ENCODE assay signal across 27 cellular contexts in the genomic region with DNA sequence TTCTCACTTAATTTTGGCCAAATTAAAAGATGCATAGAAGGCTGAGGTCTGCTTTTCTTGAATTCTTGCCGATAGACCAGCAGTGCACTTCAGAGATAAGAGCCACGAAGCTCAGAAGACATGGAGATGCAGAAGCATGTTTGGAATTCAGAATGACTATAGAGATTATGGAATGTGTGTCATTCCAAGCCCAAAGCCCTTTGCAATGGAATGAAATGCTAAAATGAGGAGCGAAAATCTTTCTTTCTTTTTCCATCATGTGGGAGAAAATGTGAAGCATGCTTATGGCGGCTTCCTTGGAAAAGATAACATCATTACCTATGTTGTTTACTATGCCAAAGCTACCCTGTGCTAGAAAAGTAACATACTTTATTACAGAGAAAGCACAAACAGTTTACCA.
"Had no signal": no experiment of that assay in that cellular context is flagged by ENCODE, and none has a peak within 500 bp of the region (broad histone marks: within the 10 kb centered on the region; RNA-seq: fewer than 3 reads in every experiment).

No MANE protein-coding gene starts in this region.

- H3K27me3 ChIP-seq: pancreas, right lobe of liver, thyroid gland, tibial nerve, upper lobe of right lung, uterus had no signal

- H3K27ac Mint-ChIP-seq: naive thymus-derived CD8-positive, alpha-beta T cell; natural killer cell treated with Interleukin-12 subunit alpha and Interleukin-12 subunit beta and Interleukin-15 and Interleukin-18, amount 100 ng/mL, for 72 hours; nephron progenitor cell; stimulated activated effector memory CD8-positive, alpha-beta T cell treated with anti-CD3 and anti-CD28 coated beads, Interleukin-12 subunit alpha, Interleukin-12 subunit beta, amount 100 ng/mL, for 72 hours; stimulated activated naive B cell treated with anti-CD40 and anti-IgM and Interleukin-4, amounts not matched to agents 10 μg/mL and 1 μg/mL and 100 μg/mL, for 72 hours; stimulated activated naive CD8-positive, alpha-beta T cell treated with anti-CD3 and anti-CD28 coated beads, Interleukin-15, Interleukin-2, amounts not matched to agents 100 ng/mL and 50 ng/mL, for 24 hours; type B pancreatic cell had no signal

- H3K4me1 ChIP-seq: prostate gland, sigmoid colon, thyroid gland, tibial nerve, upper lobe of right lung, uterus had no signal

- H3K36me3 Mint-ChIP-seq: naive thymus-derived CD8-positive, alpha-beta T cell; natural killer cell treated with Interleukin-12 subunit alpha and Interleukin-12 subunit beta and Interleukin-15 and Interleukin-18, amount 100 ng/mL, for 72 hours; stimulated activated effector memory CD8-positive, alpha-beta T cell treated with anti-CD3 and anti-CD28 coated beads, Interleukin-12 subunit alpha, Interleukin-12 subunit beta, amount 100 ng/mL, for 72 hours; stimulated activated naive B cell treated with anti-CD40 and anti-IgM and Interleukin-4, amounts not matched to agents 10 μg/mL and 1 μg/mL and 100 μg/mL, for 72 hours; type B pancreatic cell had no signal

- DNase-seq: naive thymus-derived CD8-positive, alpha-beta T cell; nephron progenitor cell; nucleus accumbens; pancreas; right cardiac atrium; right lobe of liver; sigmoid colon; small intestine; stimulated activated CD4-positive, alpha-beta T cell treated with anti-CD3 and anti-CD28 coated beads, Interleukin-15, amount 100 ng/mL, for 24 hours; stimulated activated CD4-positive, alpha-beta T cell treated with anti-CD3 and anti-CD28 coated beads, Interleukin-2, amount 100 ng/mL, for 24 hours; stimulated activated CD4-positive, alpha-beta T cell treated with anti-CD3 and anti-CD28 coated beads, Interleukin-2, amount 100 ng/mL, for 48 hours; stimulated activated CD4-positive, alpha-beta T cell treated with anti-CD3 and anti-CD28 coated beads, Interleukin-4, amount 100 ng/mL, for 24 hours; stimulated activated naive B cell treated with anti-CD40 and anti-IgM and Interleukin-4, amounts not matched to agents 10 μg/mL and 1 μg/mL and 100 μg/mL, for 72 hours; stimulated activated naive CD4-positive, alpha-beta T cell treated with Interleukin-2 at 50 U/mL for 16 hours; stomach; thyroid gland; upper lobe of right lung; uterus had no signal

- H3K27ac ChIP-seq: neutrophil, pancreas, prostate gland, right lobe of liver, sigmoid colon, stomach, thoracic aorta, thyroid gland, tibial nerve, upper lobe of right lung, uterus had no signal

- H3K9me3 Mint-ChIP-seq: naive thymus-derived CD8-positive, alpha-beta T cell; natural killer cell treated with Interleukin-12 subunit alpha and Interleukin-12 subunit beta and Interleukin-15 and Interleukin-18, amount 100 ng/mL, for 72 hours; nephron progenitor cell; neural crest cell; stimulated activated effector memory CD8-positive, alpha-beta T cell treated with anti-CD3 and anti-CD28 coated beads, Interleukin-12 subunit alpha, Interleukin-12 subunit beta, amount 100 ng/mL, for 72 hours; stimulated activated naive B cell treated with anti-CD40 and anti-IgM and Interleukin-4, amounts not matched to agents 10 μg/mL and 1 μg/mL and 100 μg/mL, for 72 hours; stimulated activated naive CD8-positive, alpha-beta T cell treated with anti-CD3 and anti-CD28 coated beads, Interleukin-15, Interleukin-2, amounts not matched to agents 100 ng/mL and 50 ng/mL, for 24 hours; type B pancreatic cell had no signal

- H3K9me3 ChIP-seq: neutrophil, pancreas, prostate gland, right lobe of liver, sigmoid colon, stomach, thoracic aorta, thyroid gland, tibial nerve, upper lobe of right lung, uterus had no signal

- H3K4me3 Mint-ChIP-seq: naive thymus-derived CD8-positive, alpha-beta T cell; natural killer cell treated with Interleukin-12 subunit alpha and Interleukin-12 subunit beta and Interleukin-15 and Interleukin-18, amount 100 ng/mL, for 72 hours; nephron progenitor cell; neural crest cell; stimulated activated effector memory CD8-positive, alpha-beta T cell treated with anti-CD3 and anti-CD28 coated beads, Interleukin-12 subunit alpha, Interleukin-12 subunit beta, amount 100 ng/mL, for 72 hours; stimulated activated naive B cell treated with anti-CD40 and anti-IgM and Interleukin-4, amounts not matched to agents 10 μg/mL and 1 μg/mL and 100 μg/mL, for 72 hours; stimulated activated naive CD8-positive, alpha-beta T cell treated with anti-CD3 and anti-CD28 coated beads, Interleukin-15, Interleukin-2, amounts not matched to agents 100 ng/mL and 50 ng/mL, for 24 hours; type B pancreatic cell had no signal

- H3K27me3 Mint-ChIP-seq: natural killer cell treated with Interleukin-12 subunit alpha and Interleukin-12 subunit beta and Interleukin-15 and Interleukin-18, amount 100 ng/mL, for 72 hours; stimulated activated naive B cell treated with anti-CD40 and anti-IgM and Interleukin-4, amounts not matched to agents 10 μg/mL and 1 μg/mL and 100 μg/mL, for 72 hours had no signal

- H3K4me1 Mint-ChIP-seq: nephron progenitor cell; neural crest cell; stimulated activated effector memory CD8-positive, alpha-beta T cell treated with anti-CD3 and anti-CD28 coated beads, Interleukin-12 subunit alpha, Interleukin-12 subunit beta, amount 100 ng/mL, for 72 hours; stimulated activated naive B cell treated with anti-CD40 and anti-IgM and Interleukin-4, amounts not matched to agents 10 μg/mL and 1 μg/mL and 100 μg/mL, for 72 hours had no signal

- H3K36me3 ChIP-seq: neutrophil, pancreas, prostate gland, right lobe of liver, sigmoid colon, stomach, thoracic aorta, thyroid gland, tibial nerve, upper lobe of right lung, uterus had no signal

- FAIRE-seq: pancreas, small intestine had no signal

- H3K4me3 ChIP-seq: pancreas, prostate gland, right lobe of liver, sigmoid colon, stomach, thoracic aorta, thyroid gland, tibial nerve, upper lobe of right lung, uterus had no signal
